In genomic region chr12:90311561-90311960, GRCh38 we compare ENCODE assay signal across 2 cellular contexts.
A peak's percentile ranks its signal among the peaks of the same experiment; 100 is the strongest.
TF ChIP-seq lines count a peak whose summit lies in the region.

No MANE protein-coding gene starts in this region.

TF ChIP-seq in neural cell, 6 proteins besides CTCF, POLR2A, EP300 and RAD21:
- TF ChIP-seq REST (IDR thresholded peaks at IDR 0.05; ENCODE audit: borderline replicate concordance): peak; percentile 100
- no peak for TF ChIP-seq TAF1 (IDR thresholded peaks at IDR 0.05; ENCODE audit: low read depth)
- TF ChIP-seq POLR2AphosphoS5 (IDR thresholded peaks at IDR 0.05): peak; percentile 85
- no peak for TF ChIP-seq MXI1 (conservative IDR thresholded peaks at IDR 0.05; ENCODE audit: poor library complexity, severe bottlenecking)
- no peak for TF ChIP-seq SMC3 (conservative IDR thresholded peaks at IDR 0.05; ENCODE audit: poor library complexity)
- TF ChIP-seq EZH2 (IDR thresholded peaks at IDR 0.05; ENCODE audit: borderline replicate concordance, insufficient read depth, low read length, poor library complexity, severe bottlenecking): no peak

TF ChIP-seq in GM23338, 12 proteins besides CTCF, POLR2A, EP300 and RAD21 (continued from another document):
- TF ChIP-seq ZNF331 (CRISPR knock-in tag; IDR thresholded peaks at IDR 0.05; ENCODE audit: low read depth) (no peak), POLR2AphosphoS5 (IDR thresholded peaks at IDR 0.05; ENCODE audit: low read depth) (no peak)
